In genomic region chr16:15642557-15643452, GRCh38 we compare ENCODE assay signal across 8 cellular contexts. TPM values are rescaled to one million over a fixed set of nuclear protein-coding genes. Genes with fewer than 3 reads are reported as not detected.
DNase-seq lines count a peak whose midpoint lies in the region; TF ChIP-seq lines count a peak whose summit lies in the region.

TSS of gene MARF1 (minus strand) at chr16:15643154. CDS start at chr16:15639233, 3,921 bp downstream.

- no peak for TF ChIP-seq CTCF in HFF-Myc (IDR thresholded peaks at IDR 0.05; ENCODE audit: low read depth, low read length, missing control alignments)
- peak; percentile 69 for TF ChIP-seq CTCF in neutrophil (IDR thresholded peaks at IDR 0.05)
- TF ChIP-seq CTCF in subcutaneous adipose tissue (IDR thresholded peaks at IDR 0.05; ENCODE audit: low read depth): no peak

- H3K4me3 ChIP-seq in HFF-Myc (replicated peaks; ENCODE audit: low read depth, low read length) (peak within 1 kb of the TSS; percentile 72), neutrophil (ENCODE audit: low read depth in 1 of 2, low read length in 1 of 2) (peak within 1 kb of the TSS; percentile 78 to 89)

- peaks cover 15% of the 10 kb centered on the region for H3K36me3 ChIP-seq in neutrophil

- in situ Hi-C loops in SK-MEL-5 (cut with HindIII; ENCODE audit: low pct_unique_long_range_greater_than_20kb, low sequenced_read_pairs): no loop called here

- H3K27me3 ChIP-seq in neutrophil: no peaks in the 10 kb centered on the region

- H3K4me1 ChIP-seq in neutrophil (ENCODE audit: control insufficient read depth in 1 of 2, insufficient read depth in 1 of 2, low read depth in 1 of 2, low read length in 1 of 2): peaks cover 34 to 46% of the 10 kb centered on the region in 2 experiments

- no peaks in the 10 kb centered on the region for H3K9me3 ChIP-seq in neutrophil

- peak within 1 kb of the TSS; percentile 97 for H3K27ac ChIP-seq in neutrophil

- DNase-seq in GM04503 (ENCODE audit: low read depth) (peak; percentile 53), HFF-Myc (ENCODE audit: extremely low read depth, low read depth) (peak; percentile 63), NAMALWA (ENCODE audit: low spot score) (peak; percentile 98), SK-MEL-5 (ENCODE audit: low read depth, low spot score) (peak; percentile 94), foreskin melanocyte (peak; percentile 88)
- DNase-seq in activated naive CD4-positive, alpha-beta T cell treated with Interleukin-2 at 50 U/mL for 16 hours: peak; percentile 99

RNA-seq across cellular contexts. Expression of gene MARF1, which starts in this region (rescaled TPM):
- total RNA-seq in SK-MEL-5 (2014; rRNA removed; shearing (Covaris generic)): 11.1 and 15.9 TPM in 2 replicates
- polyA plus RNA-seq in SK-MEL-5 (2015; cell fraction: cytosol; rRNA removed): 18.3 and 24.9 TPM in 2 replicates
- 37.3 and 46.7 TPM in 2 replicates for polyA plus RNA-seq in SK-MEL-5 (2015; cell fraction: nucleus; rRNA removed)
- 10 to 100 TPM; 45.6 to 57.1 (median 50.9) TPM for total RNA-seq in subcutaneous adipose tissue

Comparison
In these comparisons a context has a peak if more than half of its experiments do, and no peak if none do; other contexts are left out.
1. Peak in every context shown above with its lines: DNase-seq, H3K4me3 ChIP-seq and H3K27ac ChIP-seq.